30 cellular contexts compared by ENCODE assay signal in genomic region chr1:156834322-156834721, GRCh38. TPM values are rescaled to one million over a fixed set of nuclear protein-coding genes. Genes with fewer than 3 reads are reported as not detected.
"Had no signal": no experiment of that assay in that cellular context is flagged by ENCODE, and none has a peak within 500 bp of the region (broad histone marks: within the 10 kb centered on the region; RNA-seq: fewer than 3 reads in every experiment).

No MANE protein-coding gene starts in this region.

- H3K27ac ChIP-seq: ascending aorta, brain microvascular endothelial cell, coronary artery, dorsolateral prefrontal cortex, gastrocnemius medialis, neutrophil, right lobe of liver, suprapubic skin, tibial artery, WERI-Rb-1 had no signal

- DNase-seq: activated CD4-positive, CD25-positive, alpha-beta regulatory T cell treated with anti-CD3 and anti-CD28 coated beads, Interleukin-2, amount 50 U/mL, for 72 hours; activated gamma-delta T cell treated with Interleukin-2 at 50 U/mL for 16 hours; activated T-cell treated with anti-CD3 and anti-CD28 coated beads, Interleukin-2, amount 50 U/mL, for 48 hours; brain microvascular endothelial cell; dorsolateral prefrontal cortex; effector memory CD4-positive, alpha-beta T cell; gastrocnemius medialis; hippocampal formation; left colon; mammary epithelial cell; nephron progenitor cell; right lobe of liver; stimulated activated CD4-positive, alpha-beta T cell treated with anti-CD3 and anti-CD28 coated beads, Interleukin-12 subunit alpha, Interleukin-12 subunit beta, amount 100 ng/mL, for 4 hours; stimulated activated CD4-positive, alpha-beta T cell treated with anti-CD3 and anti-CD28 coated beads, Interleukin-4, amount 100 ng/mL, for 1 hour; T1000; tibial artery; WERI-Rb-1 had no signal

- ATAC-seq: gastrocnemius medialis, left colon, right lobe of liver had no signal

- H3K36me3 ChIP-seq: ascending aorta, brain microvascular endothelial cell, gastrocnemius medialis, neutrophil, right lobe of liver, suprapubic skin, tibial artery, WERI-Rb-1 had no signal

- H3K27me3 ChIP-seq: ascending aorta, right lobe of liver had no signal

- H3K36me3 Mint-ChIP-seq: activated naive CD4-positive, alpha-beta T cell treated with anti-CD3 and anti-CD28 coated beads, Interleukin-2, amount 50 U/mL, for 24 hours had no signal

- H3K4me3 Mint-ChIP-seq: activated naive CD4-positive, alpha-beta T cell treated with anti-CD3 and anti-CD28 coated beads, Interleukin-2, amount 50 U/mL, for 24 hours; nephron progenitor cell had no signal

- H3K9me3 Mint-ChIP-seq: activated naive CD4-positive, alpha-beta T cell treated with anti-CD3 and anti-CD28 coated beads, Interleukin-2, amount 50 U/mL, for 24 hours; nephron progenitor cell had no signal

- H3K4me3 ChIP-seq: ascending aorta, coronary artery, dorsolateral prefrontal cortex, gastrocnemius medialis, right lobe of liver, suprapubic skin, tibial artery had no signal

- H3K4me1 ChIP-seq: ascending aorta, gastrocnemius medialis, right lobe of liver, suprapubic skin, tibial artery had no signal

- H3K9me3 ChIP-seq: ascending aorta, gastrocnemius medialis, neutrophil, right lobe of liver, suprapubic skin, tibial artery had no signal

- H3K27ac Mint-ChIP-seq: nephron progenitor cell, progenitor cell of endocrine pancreas had no signal

RNA-seq across cellular contexts. Expression of gene SH2D2A, which starts 17.7 kb away (rescaled TPM):
- total RNA-seq: ascending aorta, cerebellum, osteocyte, progenitor cell of endocrine pancreas, skeletal muscle tissue had no signal

RNA-seq across cellular contexts. Expression of gene INSRR, which starts 24.6 kb away (rescaled TPM):
- total RNA-seq: epithelial cell of proximal tubule, gastrocnemius medialis, left colon, liver, mammary epithelial cell, progenitor cell of endocrine pancreas, renal cortical epithelial cell, right lobe of liver, suprapubic skin had no signal
- polyA plus RNA-seq: keratinocyte, mammary epithelial cell had no signal

RNA-seq across cellular contexts. Expression of gene NTRK1, which starts 26.3 kb away (rescaled TPM):
- total RNA-seq: ascending aorta, epithelial cell of proximal tubule, mammary epithelial cell, osteocyte, progenitor cell of endocrine pancreas, renal cortical epithelial cell, right lobe of liver had no signal
- polyA plus RNA-seq: mammary epithelial cell had no signal

RNA-seq across cellular contexts. Expression of gene PEAR1, which starts 59.2 kb away (rescaled TPM):
- total RNA-seq: progenitor cell of endocrine pancreas had no signal
